4 cellular contexts compared by ENCODE assay signal in genomic region chr5:81335946-81336345, GRCh38.
A peak's percentile ranks its signal among the peaks of the same experiment; 100 is the strongest.
TF ChIP-seq lines count a peak whose summit lies in the region.

No MANE protein-coding gene starts in this region.

TF ChIP-seq in GM23338, 12 proteins besides CTCF, POLR2A, EP300 and RAD21 (continues in another document):
- TF ChIP-seq STAT1 (IDR thresholded peaks at IDR 0.05; ENCODE audit: unreplicated experiment) (no peak), ZNF331 (CRISPR knock-in tag; IDR thresholded peaks at IDR 0.05; ENCODE audit: low read depth) (no peak)

TF ChIP-seq in IMR-90, 13 proteins besides CTCF, POLR2A, EP300 and RAD21:
- no peak for TF ChIP-seq MXI1 (IDR thresholded peaks at IDR 0.05; ENCODE audit: borderline replicate concordance, low read depth, low read length)
- no peak for TF ChIP-seq RFX5 (IDR thresholded peaks at IDR 0.05; ENCODE audit: low read depth, low read length)
- TF ChIP-seq CEBPB (IDR thresholded peaks at IDR 0.05; ENCODE audit: low read depth, low read length) = peak; percentile 57
- TF ChIP-seq BHLHE40 (IDR thresholded peaks at IDR 0.05; ENCODE audit: low read depth, low read length) = no peak

TF ChIP-seq in K562, 482 proteins besides CTCF, POLR2A, EP300 and RAD21:
- TF ChIP-seq CEBPG (CRISPR knock-in tag; IDR thresholded peaks at IDR 0.05) (no peak), CEBPG (tag; conservative IDR thresholded peaks at IDR 0.05 in 1 of 2, IDR thresholded peaks at IDR 0.05 in 1 of 2) (peak in 1 of 2 experiments; percentile 66; a peak in 2 of 4 replicates), TAF9B (IDR thresholded peaks at IDR 0.05; ENCODE audit: partially characterized antibody) (no peak), SFPQ (IDR thresholded peaks at IDR 0.05; ENCODE audit: low read depth, low read length) (no peak), CEBPB (tag; IDR thresholded peaks at IDR 0.05) (peak; percentile 53; the same call in 1 of the 2 replicates)

TF ChIP-seq in WTC11, 78 proteins besides CTCF, POLR2A, EP300 and RAD21:
- TF ChIP-seq ZNF281 (CRISPR knock-in tag; IDR thresholded peaks at IDR 0.05) (no peak), ZBTB21 (CRISPR knock-in tag; IDR thresholded peaks at IDR 0.05; ENCODE audit: borderline replicate concordance) (no peak), ZNF219 (CRISPR knock-in tag; IDR thresholded peaks at IDR 0.05; ENCODE audit: borderline replicate concordance) (no peak), ZBTB43 (CRISPR knock-in tag; IDR thresholded peaks at IDR 0.05) (no peak), ELF4 (CRISPR knock-in tag; IDR thresholded peaks at IDR 0.05; ENCODE audit: low read depth) (no peak), USF2 (CRISPR knock-in tag; IDR thresholded peaks at IDR 0.05) (no peak), MLX (CRISPR knock-in tag; IDR thresholded peaks at IDR 0.05) (no peak), STAT6 (CRISPR knock-in tag; conservative IDR thresholded peaks at IDR 0.05; ENCODE audit: low read depth) (no peak), RELA (CRISPR knock-in tag; IDR thresholded peaks at IDR 0.05; ENCODE audit: borderline replicate concordance) (no peak), SMAD3 (CRISPR knock-in tag; IDR thresholded peaks at IDR 0.05; ENCODE audit: borderline replicate concordance) (no peak), TCF7 (CRISPR knock-in tag; IDR thresholded peaks at IDR 0.05; ENCODE audit: low read depth) (no peak), ATF3 (CRISPR knock-in tag; conservative IDR thresholded peaks at IDR 0.05) (no peak)
